In the genomic region with DNA sequence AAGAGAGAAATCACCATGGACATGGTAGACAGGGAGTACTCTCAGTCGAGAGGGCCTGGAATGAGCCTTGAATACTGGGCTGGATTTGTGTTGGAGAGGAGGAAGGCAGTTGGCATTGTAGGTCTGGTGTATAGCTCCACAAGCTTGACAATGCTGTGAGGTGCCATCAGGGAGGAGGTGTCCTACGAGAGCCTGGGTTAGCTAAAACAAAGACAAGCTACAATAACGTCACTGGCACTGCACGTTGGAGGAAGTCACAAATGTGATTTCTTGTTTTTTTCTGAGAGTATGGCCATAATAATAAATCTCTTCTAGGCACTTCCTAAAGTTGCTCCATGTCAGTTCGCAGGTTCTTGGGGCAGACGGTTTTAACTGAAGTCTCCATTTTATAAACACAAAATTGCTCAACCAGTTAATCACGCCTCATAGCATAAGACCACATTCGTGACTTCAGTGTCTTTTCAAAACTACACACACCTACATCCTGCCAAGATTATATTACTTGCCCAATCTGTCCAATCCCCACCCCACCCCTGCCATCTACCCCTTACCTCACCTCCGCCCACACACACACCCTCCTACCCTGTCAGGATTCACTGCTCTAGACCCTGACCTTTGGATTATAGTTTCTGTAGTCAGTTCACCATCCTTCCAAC, we compare ENCODE assay signal across 10 cellular contexts. TPM values are rescaled to one million over a fixed set of nuclear protein-coding genes. Genes with fewer than 3 reads are reported as not detected.
DNase-seq lines count a peak whose midpoint lies in the region; ATAC-seq, FAIRE-seq and TF ChIP-seq lines count a peak whose summit lies in the region.
"Had no signal": no experiment of that assay in that cellular context is flagged by ENCODE, and none has a peak within 500 bp of the region (broad histone marks: within the 10 kb centered on the region; RNA-seq: fewer than 3 reads in every experiment).

No MANE protein-coding gene starts in this region.

- H2BK15ac ChIP-seq in mesenchymal stem cell (ENCODE audit: low read depth, poor library complexity, severe bottlenecking): no peak overlapping the region

- POLR2A ChIA-PET in activated CD8-positive, alpha-beta T cell treated with anti-CD3 and anti-CD28 coated beads, Interleukin-2, amount 10 ng/mL, durations not matched to agents 7 days and 5 days (lab: Charles Lee): interaction anchor here (0.6 to 7.2 kb wide), 7 partner anchors 8 to 59 kb away, joined by 3 to 220 read pairs (median 4); a partner anchor contains a TSS

- no peaks in the 10 kb centered on the region for H3K27me3 ChIP-seq in BLaER1
- H3K27me3 ChIP-seq in GM23248 (replicated peaks; ENCODE audit: insufficient read depth): no peaks in the 10 kb centered on the region
- no peaks in the 10 kb centered on the region for H3K27me3 ChIP-seq in mesenchymal stem cell (ENCODE audit: control insufficient read depth in 1 of 2, insufficient read depth in 1 of 2, low read length in 2 of 2)

- no peak overlapping the region for H3K4ac ChIP-seq in mesenchymal stem cell (ENCODE audit: low read depth in 1 of 2, low read length in 2 of 2)

- H3K4me3 ChIP-seq in BLaER1 (peak overlapping the region; percentile 52; the same call in 1 of the 2 replicates), GM23248 (no peak overlapping the region), mesenchymal stem cell (ENCODE audit: insufficient read depth in 1 of 2, low read depth in 1 of 2, low read length in 2 of 2) (no peak overlapping the region)

- H3K23ac ChIP-seq in mesenchymal stem cell (ENCODE audit: low read length in 2 of 2): no peak overlapping the region

- H3K9me3 ChIP-seq in BLaER1 (no peaks in the 10 kb centered on the region), GM23248 (ENCODE audit: low read depth) (no peaks in the 10 kb centered on the region), mesenchymal stem cell (ENCODE audit: control insufficient read depth, low read length) (no peaks in the 10 kb centered on the region)

- H3K9me2 ChIP-seq in GM23248 (ENCODE audit: insufficient read depth): no peaks in the 10 kb centered on the region

- peaks cover 11% of the 10 kb centered on the region for H3K36me3 Mint-ChIP-seq in activated CD8-positive, alpha-beta T cell treated with anti-CD3 and anti-CD28 coated beads, Interleukin-2, amount 10 ng/mL, durations not matched to agents 7 days and 5 days (ENCODE audit: low read depth)

- no peak overlapping the region for H2AK5ac ChIP-seq in mesenchymal stem cell (ENCODE audit: low read length, severe bottlenecking)

- no peak overlapping the region for H3K14ac ChIP-seq in mesenchymal stem cell (ENCODE audit: low read length in 2 of 2)

- no peak for FAIRE-seq in D721Med (lab: Jason Lieb, UNC)

- H3K4me1 ChIP-seq in BLaER1 (peaks cover 85% of the 10 kb centered on the region), GM23248 (ENCODE audit: insufficient read depth) (no peaks in the 10 kb centered on the region), mesenchymal stem cell (ENCODE audit: control insufficient read depth, insufficient read depth, low read depth, low read length) (peaks cover 6% of the 10 kb centered on the region)

- H3K79me1 ChIP-seq in mesenchymal stem cell (replicated peaks; ENCODE audit: low read length, poor library complexity, severe bottlenecking): no peaks in the 10 kb centered on the region

- H2AFZ ChIP-seq in GM23248 (no peak overlapping the region), mesenchymal stem cell (ENCODE audit: low read depth, low read length) (no peak overlapping the region)

- TF ChIP-seq CTCF in D721Med (IDR thresholded peaks at IDR 0.05; ENCODE audit: insufficient read depth, missing control alignments): no peak

- H4K91ac ChIP-seq in mesenchymal stem cell (ENCODE audit: low read length): no peak overlapping the region

- H3K36me3 ChIP-seq in BLaER1 (peaks cover 25% of the 10 kb centered on the region), GM23248 (ENCODE audit: low read depth) (no peaks in the 10 kb centered on the region), mesenchymal stem cell (ENCODE audit: control insufficient read depth in 1 of 2, insufficient read depth in 2 of 2, low read depth in 1 of 2, low read length in 2 of 2) (no peaks in the 10 kb centered on the region)

- no peak overlapping the region for H3K18ac ChIP-seq in mesenchymal stem cell (ENCODE audit: low read depth in 1 of 2, low read length in 2 of 2)

- peaks cover 88% of the 10 kb centered on the region for H3K4me1 Mint-ChIP-seq in activated CD8-positive, alpha-beta T cell treated with anti-CD3 and anti-CD28 coated beads, Interleukin-2, amount 10 ng/mL, durations not matched to agents 7 days and 5 days (ENCODE audit: low read depth)

- H3K27ac Mint-ChIP-seq in activated CD8-positive, alpha-beta T cell treated with anti-CD3 and anti-CD28 coated beads, Interleukin-2, amount 10 ng/mL, durations not matched to agents 7 days and 5 days: peak overlapping the region; percentile 98

- H3K79me2 ChIP-seq in GM23248 (ENCODE audit: insufficient read depth): no peaks in the 10 kb centered on the region

- H3F3A ChIP-seq in GM23248 (ENCODE audit: insufficient read depth): no peaks in the 10 kb centered on the region

- no peak overlapping the region for H4K8ac ChIP-seq in mesenchymal stem cell (ENCODE audit: low read length)

- WGBS in GM23248 (ENCODE audit: low coverage in 1 of 2, low lambda C conversion rate in 2 of 2, missing lambda C conversion rate in 2 of 2), 2 experiments: 59 to 68% methylated on average over 9 of the region's 9 CpGs
- WGBS in mesenchymal stem cell: 74% methylated on average over 9 of the region's 9 CpGs

- in situ Hi-C loops in GM23248 (cut with MboI): no loop called here

- peak overlapping the region; percentile 63 for H3K9ac ChIP-seq in BLaER1
- H3K9ac ChIP-seq in GM23248: no peak overlapping the region
- no peak overlapping the region for H3K9ac ChIP-seq in mesenchymal stem cell (ENCODE audit: low read length)

- H3K27me3 Mint-ChIP-seq in activated CD8-positive, alpha-beta T cell treated with anti-CD3 and anti-CD28 coated beads, Interleukin-2, amount 10 ng/mL, durations not matched to agents 7 days and 5 days (ENCODE audit: low read depth): no peaks in the 10 kb centered on the region

- DNase-seq in GM23248 (peak; percentile 35), mesenchymal stem cell (peak; percentile 71), NCI-H146 (lab: John Stamatoyannopoulos, UW) (no peak), D721Med (ENCODE audit: insufficient read length, low spot score) (no peak)
- DNase-seq in activated CD8-positive, alpha-beta T cell treated with anti-CD3 and anti-CD28 coated beads, Interleukin-2, amount 10 ng/mL, durations not matched to agents 7 days and 5 days: peak; percentile 48
- DNase-seq: Calu3; effector memory CD4-positive, alpha-beta T cell had no signal

- peak overlapping the region; percentile 88 for H3K4me2 ChIP-seq in BLaER1
- H3K4me2 ChIP-seq in GM23248 (ENCODE audit: unreplicated experiment): no peak overlapping the region
- no peak overlapping the region for H3K4me2 ChIP-seq in mesenchymal stem cell (ENCODE audit: low read length, poor library complexity, severe bottlenecking)

- H2BK5ac ChIP-seq in mesenchymal stem cell (ENCODE audit: low read depth, low read length, poor library complexity, severe bottlenecking): no peak overlapping the region

- peak overlapping the region; percentile 13 for H3K4me3 Mint-ChIP-seq in activated CD8-positive, alpha-beta T cell treated with anti-CD3 and anti-CD28 coated beads, Interleukin-2, amount 10 ng/mL, durations not matched to agents 7 days and 5 days

- no peaks in the 10 kb centered on the region for H3K9me3 Mint-ChIP-seq in activated CD8-positive, alpha-beta T cell treated with anti-CD3 and anti-CD28 coated beads, Interleukin-2, amount 10 ng/mL, durations not matched to agents 7 days and 5 days (ENCODE audit: insufficient read depth)

- peak overlapping the region; percentile 83 for H3K27ac ChIP-seq in BLaER1
- no peak overlapping the region for H3K27ac ChIP-seq in GM23248
- H3K27ac ChIP-seq in mesenchymal stem cell (ENCODE audit: low read length, poor library complexity, severe bottlenecking): no peak overlapping the region

- CTCF ChIA-PET in activated CD8-positive, alpha-beta T cell treated with anti-CD3 and anti-CD28 coated beads, Interleukin-2, amount 10 ng/mL, durations not matched to agents 7 days and 5 days (lab: Charles Lee): interaction anchor here (1.2 to 15.9 kb wide), 7 partner anchors 10 to 107 kb away, joined by 5 to 519 read pairs (median 32); a partner anchor contains a TSS

- no peak overlapping the region for H2BK120ac ChIP-seq in mesenchymal stem cell (ENCODE audit: low read depth, low read length)

- no peak for ATAC-seq in activated CD8-positive, alpha-beta T cell treated with anti-CD3 and anti-CD28 coated beads, Interleukin-2, amount 10 ng/mL, durations not matched to agents 7 days and 5 days
- no peak for ATAC-seq in HG03469 (IDR thresholded peaks at IDR 0.05; ENCODE audit: unreplicated experiment)
- ATAC-seq in HG02870 (IDR thresholded peaks at IDR 0.05; ENCODE audit: unreplicated experiment): no peak

- no peak overlapping the region for H2BK12ac ChIP-seq in mesenchymal stem cell (ENCODE audit: low read length in 2 of 2)

- peaks cover 19% of the 10 kb centered on the region; the same call in 1 of the 2 replicates for H4K20me1 ChIP-seq in BLaER1
- no peaks in the 10 kb centered on the region for H4K20me1 ChIP-seq in GM23248 (ENCODE audit: insufficient read depth)

RNA-seq across cellular contexts. Expression of a gene that starts 4.4 kb away (rescaled TPM):
- total RNA-seq in GM23248 (2014; rRNA removed; shearing (Covaris generic)): not detected in 2 replicates
- 0.46 TPM in 1 of 2 replicates, not detected in the other for polyA plus RNA-seq in GM23248 (2016; fragmentation: Nextera tagmentation; extraction: Ambion mirVana)
- total RNA-seq in activated CD8-positive, alpha-beta T cell treated with anti-CD3 and anti-CD28 coated beads, Interleukin-2, amount 10 ng/mL, durations not matched to agents 7 days and 5 days: 10 to 100 TPM; 14.4 to 14.7 TPM
- polyA plus RNA-seq in mesenchymal stem cell (2013, experiment 1 of 2): 1.5 TPM
- polyA plus RNA-seq in mesenchymal stem cell (2013, experiment 2 of 2): 1.7 TPM

RNA-seq across cellular contexts. Expression of a gene that starts 7.7 kb away (rescaled TPM):
- 1.1 and 6.3 TPM in 2 replicates for total RNA-seq in GM23248 (2014; rRNA removed; shearing (Covaris generic))
- polyA plus RNA-seq in GM23248 (2016; fragmentation: Nextera tagmentation; extraction: Ambion mirVana): 5.6 and 6.2 TPM in 2 replicates
- total RNA-seq in activated CD8-positive, alpha-beta T cell treated with anti-CD3 and anti-CD28 coated beads, Interleukin-2, amount 10 ng/mL, durations not matched to agents 7 days and 5 days: 10 to 100 TPM; 28.6 to 30.5 TPM
- 12.4 TPM for polyA plus RNA-seq in mesenchymal stem cell (2013, experiment 1 of 2)
- polyA plus RNA-seq in mesenchymal stem cell (2013, experiment 2 of 2): 12.7 TPM

RNA-seq across cellular contexts. Expression of a gene that starts 23.2 kb away (rescaled TPM):
- total RNA-seq in GM23248 (2014; rRNA removed; shearing (Covaris generic)): 85.4 and 95.7 TPM in 2 replicates
- polyA plus RNA-seq in GM23248 (2016; fragmentation: Nextera tagmentation; extraction: Ambion mirVana): 99.9 and 105 TPM in 2 replicates
- total RNA-seq in activated CD8-positive, alpha-beta T cell treated with anti-CD3 and anti-CD28 coated beads, Interleukin-2, amount 10 ng/mL, durations not matched to agents 7 days and 5 days: 100 to 1,000 TPM; 299 to 313 TPM
- polyA plus RNA-seq in mesenchymal stem cell (2013, experiment 1 of 2): 132 TPM
- 129 TPM for polyA plus RNA-seq in mesenchymal stem cell (2013, experiment 2 of 2)

Comparison
In these comparisons a context has a peak if more than half of its experiments do, and no peak if none do; other contexts are left out.
1. DNase-seq: peak in GM23248 (single experiment), activated CD8-positive, alpha-beta T cell treated with anti-CD3 and anti-CD28 coated beads, Interleukin-2, amount 10 ng/mL, durations not matched to agents 7 days and 5 days (single experiment) and mesenchymal stem cell (single experiment); none in NCI-H146 (single experiment) and D721Med (single experiment).
2. RNA of a gene that starts 4.4 kb away (total RNA-seq): 14.4 to 14.7 TPM in activated CD8-positive, alpha-beta T cell treated with anti-CD3 and anti-CD28 coated beads, Interleukin-2, amount 10 ng/mL, durations not matched to agents 7 days and 5 days; not detected in GM23248; every median in the first group is over 10 times any median in the second.